12 cellular contexts compared by ENCODE assay signal in the genomic region with DNA sequence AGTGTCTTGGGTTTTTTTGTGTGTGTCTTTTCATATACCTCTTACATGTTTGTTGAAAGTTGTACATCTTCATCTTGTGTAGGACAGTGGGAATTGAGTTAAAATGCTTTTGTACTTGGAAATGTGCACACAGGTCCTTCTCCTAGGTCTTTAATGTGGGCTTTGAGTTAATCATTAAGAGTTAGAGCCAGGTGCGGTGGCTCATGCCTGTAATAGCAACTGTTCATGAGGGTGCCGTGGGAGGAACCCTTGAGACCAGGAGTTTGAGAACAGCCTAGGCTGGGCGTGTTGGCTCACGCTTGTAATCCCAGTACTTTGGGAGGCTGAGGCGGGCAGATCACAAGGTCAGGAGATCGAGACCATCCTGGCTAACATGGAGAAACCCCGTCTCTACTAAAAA. TPM values are rescaled to one million over a fixed set of nuclear protein-coding genes. Genes with fewer than 3 reads are reported as not detected.
DNase-seq lines count a peak whose midpoint lies in the region; ATAC-seq lines count a peak whose summit lies in the region.
"Had no signal": no experiment of that assay in that cellular context is flagged by ENCODE, and none has a peak within 500 bp of the region (broad histone marks: within the 10 kb centered on the region; RNA-seq: fewer than 3 reads in every experiment).

No MANE protein-coding gene starts in this region.

- H3K4me3 Mint-ChIP-seq in activated CD4-positive, alpha-beta T cell treated with anti-CD3 and anti-CD28 coated beads, Interleukin-2, amount 10 ng/mL, durations not matched to agents 7 days and 5 days = no peak overlapping the region
- H3K4me3 Mint-ChIP-seq in activated CD4-positive, alpha-beta T cell treated with anti-CD3 and anti-CD28 coated beads for 36 hours = no peak overlapping the region
- H3K4me3 Mint-ChIP-seq in activated T-helper 1 cell treated with anti-CD3 and anti-CD28 coated beads, Interleukin-12 subunit alpha, Interleukin-12 subunit beta, Interleukin-2, Interleukin-4 antibody, amounts not matched to agents 30 ng/mL and 10 ng/mL and 1 ng/mL, durations not matched to agents 14 hours and 24 hours and 36 hours = no peak overlapping the region
- peak overlapping the region; percentile 53 to 71 for H3K4me3 Mint-ChIP-seq in stimulated activated naive B cell treated with anti-CD40 and anti-IgM and Interleukin-4, amounts not matched to agents 10 μg/mL and 1 μg/mL and 100 μg/mL, for 72 hours

- H3K36me3 Mint-ChIP-seq in activated CD4-positive, alpha-beta T cell treated with anti-CD3 and anti-CD28 coated beads, Interleukin-2, amount 10 ng/mL, durations not matched to agents 7 days and 5 days (ENCODE audit: low read depth) = peaks cover 14% of the 10 kb centered on the region
- H3K36me3 Mint-ChIP-seq in activated CD4-positive, alpha-beta T cell treated with anti-CD3 and anti-CD28 coated beads for 36 hours (ENCODE audit: low read depth) = peaks cover 1% of the 10 kb centered on the region
- peaks cover 33% of the 10 kb centered on the region for H3K36me3 Mint-ChIP-seq in activated T-helper 1 cell treated with anti-CD3 and anti-CD28 coated beads, Interleukin-12 subunit alpha, Interleukin-12 subunit beta, Interleukin-2, Interleukin-4 antibody, amounts not matched to agents 30 ng/mL and 10 ng/mL and 1 ng/mL, durations not matched to agents 14 hours and 24 hours and 36 hours (ENCODE audit: low read depth)
- H3K36me3 Mint-ChIP-seq in stimulated activated naive B cell treated with anti-CD40 and anti-IgM and Interleukin-4, amounts not matched to agents 10 μg/mL and 1 μg/mL and 100 μg/mL, for 72 hours = peaks cover 57 to 86% of the 10 kb centered on the region in 2 donors

- H3K27me3 Mint-ChIP-seq in activated CD4-positive, alpha-beta T cell treated with anti-CD3 and anti-CD28 coated beads, Interleukin-2, amount 10 ng/mL, durations not matched to agents 7 days and 5 days = no peaks in the 10 kb centered on the region
- H3K27me3 Mint-ChIP-seq in activated CD4-positive, alpha-beta T cell treated with anti-CD3 and anti-CD28 coated beads for 36 hours = no peaks in the 10 kb centered on the region
- peaks cover 3% of the 10 kb centered on the region for H3K27me3 Mint-ChIP-seq in activated T-helper 1 cell treated with anti-CD3 and anti-CD28 coated beads, Interleukin-12 subunit alpha, Interleukin-12 subunit beta, Interleukin-2, Interleukin-4 antibody, amounts not matched to agents 30 ng/mL and 10 ng/mL and 1 ng/mL, durations not matched to agents 14 hours and 24 hours and 36 hours (ENCODE audit: insufficient read depth)
- no peaks in the 10 kb centered on the region for H3K27me3 Mint-ChIP-seq in stimulated activated naive B cell treated with anti-CD40 and anti-IgM and Interleukin-4, amounts not matched to agents 10 μg/mL and 1 μg/mL and 100 μg/mL, for 72 hours

- peaks cover 27% of the 10 kb centered on the region for H3K4me1 Mint-ChIP-seq in activated CD4-positive, alpha-beta T cell treated with anti-CD3 and anti-CD28 coated beads, Interleukin-2, amount 10 ng/mL, durations not matched to agents 7 days and 5 days
- H3K4me1 Mint-ChIP-seq in activated CD4-positive, alpha-beta T cell treated with anti-CD3 and anti-CD28 coated beads for 36 hours = peaks cover 37% of the 10 kb centered on the region
- peaks cover 48% of the 10 kb centered on the region for H3K4me1 Mint-ChIP-seq in activated T-helper 1 cell treated with anti-CD3 and anti-CD28 coated beads, Interleukin-12 subunit alpha, Interleukin-12 subunit beta, Interleukin-2, Interleukin-4 antibody, amounts not matched to agents 30 ng/mL and 10 ng/mL and 1 ng/mL, durations not matched to agents 14 hours and 24 hours and 36 hours (ENCODE audit: low read depth)
- H3K4me1 Mint-ChIP-seq in stimulated activated naive B cell treated with anti-CD40 and anti-IgM and Interleukin-4, amounts not matched to agents 10 μg/mL and 1 μg/mL and 100 μg/mL, for 72 hours = peaks cover 63 to 92% of the 10 kb centered on the region in 2 donors

- peak overlapping the region; percentile 65 for H3K27ac Mint-ChIP-seq in activated CD4-positive, alpha-beta T cell treated with anti-CD3 and anti-CD28 coated beads, Interleukin-2, amount 10 ng/mL, durations not matched to agents 7 days and 5 days
- H3K27ac Mint-ChIP-seq in activated CD4-positive, alpha-beta T cell treated with anti-CD3 and anti-CD28 coated beads for 36 hours = no peak overlapping the region
- peak overlapping the region; percentile 41 for H3K27ac Mint-ChIP-seq in activated T-helper 1 cell treated with anti-CD3 and anti-CD28 coated beads, Interleukin-12 subunit alpha, Interleukin-12 subunit beta, Interleukin-2, Interleukin-4 antibody, amounts not matched to agents 30 ng/mL and 10 ng/mL and 1 ng/mL, durations not matched to agents 14 hours and 24 hours and 36 hours
- H3K27ac Mint-ChIP-seq in stimulated activated naive B cell treated with anti-CD40 and anti-IgM and Interleukin-4, amounts not matched to agents 10 μg/mL and 1 μg/mL and 100 μg/mL, for 72 hours = peak overlapping the region; percentile 97

- POLR2A ChIA-PET in activated CD4-positive, alpha-beta T cell treated with anti-CD3 and anti-CD28 coated beads, Interleukin-2, amount 10 ng/mL, durations not matched to agents 7 days and 5 days (lab: Charles Lee) = no interaction called here
- POLR2A ChIA-PET in activated CD4-positive, alpha-beta T cell treated with anti-CD3 and anti-CD28 coated beads for 36 hours (lab: Charles Lee) = no interaction called here

- H3K9me3 Mint-ChIP-seq in activated CD4-positive, alpha-beta T cell treated with anti-CD3 and anti-CD28 coated beads, Interleukin-2, amount 10 ng/mL, durations not matched to agents 7 days and 5 days = peaks cover 14% of the 10 kb centered on the region
- no peaks in the 10 kb centered on the region for H3K9me3 Mint-ChIP-seq in activated CD4-positive, alpha-beta T cell treated with anti-CD3 and anti-CD28 coated beads for 36 hours (ENCODE audit: low read depth)
- H3K9me3 Mint-ChIP-seq in activated T-helper 1 cell treated with anti-CD3 and anti-CD28 coated beads, Interleukin-12 subunit alpha, Interleukin-12 subunit beta, Interleukin-2, Interleukin-4 antibody, amounts not matched to agents 30 ng/mL and 10 ng/mL and 1 ng/mL, durations not matched to agents 14 hours and 24 hours and 36 hours = no peaks in the 10 kb centered on the region
- H3K9me3 Mint-ChIP-seq in stimulated activated naive B cell treated with anti-CD40 and anti-IgM and Interleukin-4, amounts not matched to agents 10 μg/mL and 1 μg/mL and 100 μg/mL, for 72 hours = peaks cover 8 to 20% of the 10 kb centered on the region in 2 donors

- intact Hi-C loops in activated CD4-positive, alpha-beta T cell treated with anti-CD3 and anti-CD28 coated beads for 36 hours (cut with DNase I, micrococcal nuclease) = no loop called here
- intact Hi-C loops in activated T-helper 1 cell treated with anti-CD3 and anti-CD28 coated beads, Interleukin-12 subunit alpha, Interleukin-12 subunit beta, Interleukin-2, Interleukin-4 antibody, amounts not matched to agents 30 ng/mL and 10 ng/mL and 1 ng/mL, durations not matched to agents 14 hours and 24 hours and 36 hours (cut with micrococcal nuclease) = no loop called here

- CTCF ChIA-PET in activated CD4-positive, alpha-beta T cell treated with anti-CD3 and anti-CD28 coated beads, Interleukin-2, amount 10 ng/mL, durations not matched to agents 7 days and 5 days (lab: Charles Lee) = interaction anchor here (4.0 kb wide), 1 partner anchor 11 kb away, joined by 13 read pairs; no protein-coding TSS in a partner anchor
- CTCF ChIA-PET in activated CD4-positive, alpha-beta T cell treated with anti-CD3 and anti-CD28 coated beads for 36 hours (lab: Charles Lee) = no interaction called here

- DNase-seq in activated CD4-positive, alpha-beta T cell treated with anti-CD3 and anti-CD28 coated beads, Interleukin-2, amount 10 ng/mL, durations not matched to agents 7 days and 5 days = no peak
- DNase-seq in activated CD4-positive, alpha-beta T cell treated with anti-CD3 and anti-CD28 coated beads for 36 hours = no peak
- no peak for DNase-seq in activated T-helper 1 cell treated with anti-CD3 and anti-CD28 coated beads, Interleukin-12 subunit alpha, Interleukin-12 subunit beta, Interleukin-2, Interleukin-4 antibody, amounts not matched to agents 30 ng/mL and 10 ng/mL and 1 ng/mL, durations not matched to agents 14 hours and 24 hours and 36 hours (ENCODE audit: low spot score)
- DNase-seq in stimulated activated naive B cell treated with anti-CD40 and anti-IgM and Interleukin-4, amounts not matched to agents 10 μg/mL and 1 μg/mL and 100 μg/mL, for 72 hours = no peak
- no peak for DNase-seq in foreskin melanocyte
- no peak for DNase-seq in 8988T
- DNase-seq: NCI-H2227 treated with DMSO at 0.1 percent for 48 hours; NCI-H526 treated with DMSO at 0.1 percent for 48 hours; NK-92 treated with Interleukin-12 subunit alpha and Interleukin-12 subunit beta, amount 100 ng/mL, for 24 hours; PC-3 had no signal

- ATAC-seq in activated CD4-positive, alpha-beta T cell treated with anti-CD3 and anti-CD28 coated beads for 36 hours = no peak
- ATAC-seq in HG02798 (IDR thresholded peaks at IDR 0.05; ENCODE audit: poor library complexity, unreplicated experiment) (peak; percentile 27), GM19455 (IDR thresholded peaks at IDR 0.05; ENCODE audit: unreplicated experiment) (no peak)
- no peak for ATAC-seq in stimulated activated naive B cell treated with anti-CD40 and anti-IgM and Interleukin-4, amounts not matched to agents 10 μg/mL and 1 μg/mL and 100 μg/mL, for 72 hours (replicated peaks)
- ATAC-seq: PC-3 had no signal

RNA-seq across cellular contexts. Expression of gene CLECL1, which starts 13.9 kb away (rescaled TPM):
- total RNA-seq in activated CD4-positive, alpha-beta T cell treated with anti-CD3 and anti-CD28 coated beads, Interleukin-2, amount 10 ng/mL, durations not matched to agents 7 days and 5 days = 1 to 10 TPM; 1.2 to 1.4 TPM
- 1 to 10 TPM; 3.1 to 3.8 TPM for total RNA-seq in activated CD4-positive, alpha-beta T cell treated with anti-CD3 and anti-CD28 coated beads for 36 hours
- 7.6 and 9.1 TPM in 2 replicates for total RNA-seq in activated T-helper 1 cell treated with anti-CD3 and anti-CD28 coated beads, Interleukin-12 subunit alpha, Interleukin-12 subunit beta, Interleukin-2, Interleukin-4 antibody, amounts not matched to agents 30 ng/mL and 10 ng/mL and 1 ng/mL, durations not matched to agents 14 hours and 24 hours and 36 hours
- total RNA-seq: PC-3 had no signal

RNA-seq across cellular contexts. Expression of gene CD69, which starts 41.7 kb away (rescaled TPM):
- 10 to 100 TPM; 71.6 to 82.4 TPM for total RNA-seq in activated CD4-positive, alpha-beta T cell treated with anti-CD3 and anti-CD28 coated beads, Interleukin-2, amount 10 ng/mL, durations not matched to agents 7 days and 5 days
- total RNA-seq in activated CD4-positive, alpha-beta T cell treated with anti-CD3 and anti-CD28 coated beads for 36 hours = 100 to 1,000 TPM in 1 of 2 experiments, 10 to 100 TPM in 1; 97.9 to 127 TPM
- total RNA-seq in activated T-helper 1 cell treated with anti-CD3 and anti-CD28 coated beads, Interleukin-12 subunit alpha, Interleukin-12 subunit beta, Interleukin-2, Interleukin-4 antibody, amounts not matched to agents 30 ng/mL and 10 ng/mL and 1 ng/mL, durations not matched to agents 14 hours and 24 hours and 36 hours = 90.5 and 93.2 TPM in 2 replicates
- total RNA-seq: PC-3 had no signal

RNA-seq across cellular contexts. Expression of gene CLEC2D, which starts 49.5 kb away (rescaled TPM):
- 100 to 1,000 TPM; 296 to 299 TPM for total RNA-seq in activated CD4-positive, alpha-beta T cell treated with anti-CD3 and anti-CD28 coated beads, Interleukin-2, amount 10 ng/mL, durations not matched to agents 7 days and 5 days
- 100 to 1,000 TPM; 190 to 212 TPM for total RNA-seq in activated CD4-positive, alpha-beta T cell treated with anti-CD3 and anti-CD28 coated beads for 36 hours
- total RNA-seq in activated T-helper 1 cell treated with anti-CD3 and anti-CD28 coated beads, Interleukin-12 subunit alpha, Interleukin-12 subunit beta, Interleukin-2, Interleukin-4 antibody, amounts not matched to agents 30 ng/mL and 10 ng/mL and 1 ng/mL, durations not matched to agents 14 hours and 24 hours and 36 hours = 371 and 395 TPM in 2 replicates

Comparison
In these comparisons a context has a peak if more than half of its experiments do, and no peak if none do; other contexts are left out.
1. H3K4me3 Mint-ChIP-seq: peak in stimulated activated naive B cell treated with anti-CD40 and anti-IgM and Interleukin-4, amounts not matched to agents 10 μg/mL and 1 μg/mL and 100 μg/mL, for 72 hours (2 of 2); none in activated CD4-positive, alpha-beta T cell treated with anti-CD3 and anti-CD28 coated beads, Interleukin-2, amount 10 ng/mL, durations not matched to agents 7 days and 5 days (single experiment), activated CD4-positive, alpha-beta T cell treated with anti-CD3 and anti-CD28 coated beads for 36 hours (single experiment) and activated T-helper 1 cell treated with anti-CD3 and anti-CD28 coated beads, Interleukin-12 subunit alpha, Interleukin-12 subunit beta, Interleukin-2, Interleukin-4 antibody, amounts not matched to agents 30 ng/mL and 10 ng/mL and 1 ng/mL, durations not matched to agents 14 hours and 24 hours and 36 hours (single experiment).